Comparison of ENCODE assay signal across 8 cellular contexts in genomic region chr5:151079838-151080619, GRCh38. TPM values are rescaled to one million over a fixed set of nuclear protein-coding genes. Genes with fewer than 3 reads are reported as not detected.
DNase-seq lines count a peak whose midpoint lies in the region; ATAC-seq and TF ChIP-seq lines count a peak whose summit lies in the region.

No MANE protein-coding gene starts in this region.

- peak overlapping the region; percentile 78 to 86 for H3K27ac Mint-ChIP-seq in natural killer cell treated with Interleukin-12 subunit alpha and Interleukin-12 subunit beta and Interleukin-15 and Interleukin-18, amount 100 ng/mL, for 72 hours

- no peaks in the 10 kb centered on the region for H3K27me3 ChIP-seq in heart right ventricle
- no peaks in the 10 kb centered on the region for H3K27me3 ChIP-seq in SJCRH30
- H3K27me3 ChIP-seq in duodenal mucosa (ENCODE audit: control insufficient read depth in 1 of 2, insufficient read depth in 2 of 2, low read length in 2 of 2), result no peaks in the 10 kb centered on the region

- H3K9ac ChIP-seq in duodenal mucosa (ENCODE audit: low read depth in 1 of 2, low read length in 2 of 2), result peak overlapping the region; percentile 82 to 100

- TF ChIP-seq CTCF in heart right ventricle (IDR thresholded peaks at IDR 0.05), result no peak

- H3K9me3 ChIP-seq in heart right ventricle (no peaks in the 10 kb centered on the region), SJCRH30 (replicated peaks) (no peaks in the 10 kb centered on the region), duodenal mucosa (ENCODE audit: control insufficient read depth in 1 of 2, low read length in 2 of 2) (no peaks in the 10 kb centered on the region)

- H3K4me1 ChIP-seq in heart right ventricle, result peaks cover 10 to 82% (median 69%) of the 10 kb centered on the region in 9 donors
- peaks cover 26% of the 10 kb centered on the region for H3K4me1 ChIP-seq in SJCRH30
- peaks cover 62 to 78% of the 10 kb centered on the region in 2 donors for H3K4me1 ChIP-seq in duodenal mucosa (ENCODE audit: control insufficient read depth in 1 of 2, insufficient read depth in 2 of 2, low read length in 2 of 2)

- H3K9me3 Mint-ChIP-seq in natural killer cell treated with Interleukin-12 subunit alpha and Interleukin-12 subunit beta and Interleukin-15 and Interleukin-18, amount 100 ng/mL, for 72 hours, result no peaks in the 10 kb centered on the region

- H3K36me3 Mint-ChIP-seq in natural killer cell treated with Interleukin-12 subunit alpha and Interleukin-12 subunit beta and Interleukin-15 and Interleukin-18, amount 100 ng/mL, for 72 hours, result peaks cover 18% of the 10 kb centered on the region

- DNase-seq in heart right ventricle (no peak), cardiac septum (ENCODE audit: low spot score) (no peak), SJCRH30 (no peak), NCI-H187 (lab: John Stamatoyannopoulos, UW) (no peak), GDM1 (lab: John Stamatoyannopoulos, UW) (no peak)
- DNase-seq in natural killer cell treated with Interleukin-12 subunit alpha and Interleukin-12 subunit beta and Interleukin-15 and Interleukin-18, amount 100 ng/mL, for 72 hours (ENCODE audit: low spot score), result no peak
- no peak for DNase-seq in activated CD8-positive, alpha-beta memory T cell treated with anti-CD3 and anti-CD28 coated beads, Interleukin-2, amount 50 U/mL, for 4 hours

- peaks cover 67 to 70% of the 10 kb centered on the region in 2 donors for H3K4me1 Mint-ChIP-seq in natural killer cell treated with Interleukin-12 subunit alpha and Interleukin-12 subunit beta and Interleukin-15 and Interleukin-18, amount 100 ng/mL, for 72 hours (ENCODE audit: low read depth in 2 of 2)

- H3K4me3 Mint-ChIP-seq in natural killer cell treated with Interleukin-12 subunit alpha and Interleukin-12 subunit beta and Interleukin-15 and Interleukin-18, amount 100 ng/mL, for 72 hours, result peak overlapping the region; percentile 86

- H3K27ac ChIP-seq in heart right ventricle (peak overlapping the region; percentile 95 to 100 (median 100)), SJCRH30 (peak overlapping the region; percentile 84), duodenal mucosa (ENCODE audit: low read depth, low read length) (peak overlapping the region; percentile 98)

- no peaks in the 10 kb centered on the region for H3K27me3 Mint-ChIP-seq in natural killer cell treated with Interleukin-12 subunit alpha and Interleukin-12 subunit beta and Interleukin-15 and Interleukin-18, amount 100 ng/mL, for 72 hours

- H3K4me3 ChIP-seq in heart right ventricle, result peak overlapping the region; percentile 75 to 98 (median 84)
- peak overlapping the region; percentile 82 for H3K4me3 ChIP-seq in SJCRH30
- H3K4me3 ChIP-seq in duodenal mucosa (ENCODE audit: low read depth in 1 of 2, low read length in 2 of 2), result peak overlapping the region; percentile 89 to 96

- 4 to 5% methylated on average over 22 of the region's 22 CpGs for WGBS in heart right ventricle, 2 donors

- no peak for ATAC-seq in heart right ventricle
- no peak for ATAC-seq in natural killer cell treated with Interleukin-12 subunit alpha and Interleukin-12 subunit beta and Interleukin-15 and Interleukin-18, amount 100 ng/mL, for 72 hours

- peaks cover 0 to 26% (median 0%) of the 10 kb centered on the region in 9 donors for H3K36me3 ChIP-seq in heart right ventricle
- H3K36me3 ChIP-seq in SJCRH30, result no peaks in the 10 kb centered on the region
- H3K36me3 ChIP-seq in duodenal mucosa (ENCODE audit: control insufficient read depth in 1 of 2, insufficient read depth in 2 of 2, low read length in 2 of 2), result peaks cover 15 to 16% of the 10 kb centered on the region in 2 donors

- intact Hi-C loops in heart right ventricle (cut with DNase I) (loop anchor here in 1 of 10 donors (2.0 kb wide), 1 partner anchor 35 kb away; no protein-coding TSS in a partner anchor), cardiac septum (cut with DNase I) (loop anchor here (2.0 kb wide), 1 partner anchor 15 kb away; no protein-coding TSS in a partner anchor)

RNA-seq across cellular contexts. Expression of gene TNIP1, which starts 0.8 kb away (rescaled TPM):
- total RNA-seq in heart right ventricle (100 to 1,000 TPM; 113 to 130 (median 125) TPM), cardiac septum (110 TPM)
- 10 to 100 TPM; 63.8 to 78.1 TPM for polyA plus RNA-seq in heart right ventricle
- total RNA-seq in SJCRH30 (2014; rRNA removed; shearing (Covaris generic)), result 56.3 and 57.4 TPM in 2 replicates
- 100 to 1,000 TPM; 154 to 260 TPM for total RNA-seq in natural killer cell treated with Interleukin-12 subunit alpha and Interleukin-12 subunit beta and Interleukin-15 and Interleukin-18, amount 100 ng/mL, for 72 hours

RNA-seq across cellular contexts. Expression of gene GPX3, which starts 59.6 kb away (rescaled TPM):
- total RNA-seq in heart right ventricle (100 to 1,000 TPM; 208 to 990 (median 601) TPM), cardiac septum (461 TPM)
- 1,000 to 10,000 TPM; 1,059 to 1,234 TPM for polyA plus RNA-seq in heart right ventricle
- total RNA-seq in SJCRH30 (2014; rRNA removed; shearing (Covaris generic)), result 3.3 and 4.0 TPM in 2 replicates
- not detected for total RNA-seq in natural killer cell treated with Interleukin-12 subunit alpha and Interleukin-12 subunit beta and Interleukin-15 and Interleukin-18, amount 100 ng/mL, for 72 hours

Comparison
In these comparisons a context has a peak if more than half of its experiments do, and no peak if none do; other contexts are left out.
1. RNA of gene GPX3, which starts 59.6 kb away (total RNA-seq): 208 to 990 TPM in heart right ventricle and 461 TPM in cardiac septum (single experiment); 3.3 to 4.0 TPM in SJCRH30 and not detected in natural killer cell treated with Interleukin-12 subunit alpha and Interleukin-12 subunit beta and Interleukin-15 and Interleukin-18, amount 100 ng/mL, for 72 hours; every median in the first group is over 10 times any median in the second.
2. Peak in every context shown above with its lines, with median percentiles within 50 percentile points of each other: H3K27ac ChIP-seq and H3K4me3 ChIP-seq.